Comparison of ENCODE assay signal across 2 cellular contexts in the genomic region with DNA sequence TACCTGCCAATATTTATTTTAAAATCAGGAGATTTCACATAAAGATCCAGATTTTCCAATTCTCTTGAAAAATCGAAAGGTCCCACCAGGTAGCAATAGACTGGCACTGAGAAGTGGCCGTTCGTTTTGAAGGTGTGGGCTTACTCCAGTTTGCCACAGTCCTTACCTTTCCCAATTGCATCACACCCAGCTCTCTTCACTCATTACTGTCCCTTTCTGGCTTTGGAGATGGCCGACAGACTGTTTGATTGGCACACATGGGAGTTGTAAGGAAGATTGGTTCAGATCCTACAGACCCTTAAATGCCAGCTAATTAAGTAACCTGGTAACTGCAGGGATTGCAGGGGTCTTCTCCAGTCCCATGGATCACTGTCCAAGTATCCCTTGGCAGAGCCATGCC.
A peak's percentile ranks its signal among the peaks of the same experiment; 100 is the strongest.
TF ChIP-seq lines count a peak whose summit lies in the region.

No MANE protein-coding gene starts in this region.

TF ChIP-seq in HEK293, 187 proteins besides CTCF, POLR2A, EP300 and RAD21 (continued from another document):
- TF ChIP-seq ZNF560 (tag by site-specific recombination; IDR thresholded peaks at IDR 0.05; ENCODE audit: borderline replicate concordance) (no peak), ZBTB21 (tag by site-specific recombination; IDR thresholded peaks at IDR 0.05) (no peak), ZNF776 (tag by site-specific recombination; IDR thresholded peaks at IDR 0.05; ENCODE audit: borderline replicate concordance) (no peak), TRIM28 (IDR thresholded peaks at IDR 0.05; ENCODE audit: borderline replicate concordance, low read length) (peak; percentile 73; the same call in 1 of the 2 replicates), ZNF221 (tag by site-specific recombination; IDR thresholded peaks at IDR 0.05; ENCODE audit: borderline replicate concordance) (no peak), SP2 (tag by site-specific recombination; IDR thresholded peaks at IDR 0.05) (no peak), ZNF677 (tag by site-specific recombination; IDR thresholded peaks at IDR 0.05) (no peak), ZNF140 (tag by site-specific recombination; IDR thresholded peaks at IDR 0.05) (peak; percentile 32; the same call in 1 of the 2 replicates)
- TF ChIP-seq, protein P1, sequence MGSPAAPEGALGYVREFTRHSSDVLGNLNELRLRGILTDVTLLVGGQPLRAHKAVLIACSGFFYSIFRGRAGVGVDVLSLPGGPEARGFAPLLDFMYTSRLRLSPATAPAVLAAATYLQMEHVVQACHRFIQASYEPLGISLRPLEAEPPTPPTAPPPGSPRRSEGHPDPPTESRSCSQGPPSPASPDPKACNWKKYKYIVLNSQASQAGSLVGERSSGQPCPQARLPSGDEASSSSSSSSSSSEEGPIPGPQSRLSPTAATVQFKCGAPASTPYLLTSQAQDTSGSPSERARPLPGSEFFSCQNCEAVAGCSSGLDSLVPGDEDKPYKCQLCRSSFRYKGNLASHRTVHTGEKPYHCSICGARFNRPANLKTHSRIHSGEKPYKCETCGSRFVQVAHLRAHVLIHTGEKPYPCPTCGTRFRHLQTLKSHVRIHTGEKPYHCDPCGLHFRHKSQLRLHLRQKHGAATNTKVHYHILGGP (tag by site-specific recombination; IDR thresholded peaks at IDR 0.05), result no peak
TF ChIP-seq in HEK293: peak in this region for 3.

TF ChIP-seq in K562, 482 proteins besides CTCF, POLR2A, EP300 and RAD21 (continued from another document and continues in another):
- TF ChIP-seq, protein P2, sequence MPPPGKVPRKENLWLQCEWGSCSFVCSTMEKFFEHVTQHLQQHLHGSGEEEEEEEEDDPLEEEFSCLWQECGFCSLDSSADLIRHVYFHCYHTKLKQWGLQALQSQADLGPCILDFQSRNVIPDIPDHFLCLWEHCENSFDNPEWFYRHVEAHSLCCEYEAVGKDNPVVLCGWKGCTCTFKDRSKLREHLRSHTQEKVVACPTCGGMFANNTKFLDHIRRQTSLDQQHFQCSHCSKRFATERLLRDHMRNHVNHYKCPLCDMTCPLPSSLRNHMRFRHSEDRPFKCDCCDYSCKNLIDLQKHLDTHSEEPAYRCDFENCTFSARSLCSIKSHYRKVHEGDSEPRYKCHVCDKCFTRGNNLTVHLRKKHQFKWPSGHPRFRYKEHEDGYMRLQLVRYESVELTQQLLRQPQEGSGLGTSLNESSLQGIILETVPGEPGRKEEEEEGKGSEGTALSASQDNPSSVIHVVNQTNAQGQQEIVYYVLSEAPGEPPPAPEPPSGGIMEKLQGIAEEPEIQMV (tag; conservative IDR thresholded peaks at IDR 0.05; ENCODE audit: low read depth), result no peak
- no peak for TF ChIP-seq ZNF3 (CRISPR knock-in tag; IDR thresholded peaks at IDR 0.05)
- TF ChIP-seq, protein P3, sequence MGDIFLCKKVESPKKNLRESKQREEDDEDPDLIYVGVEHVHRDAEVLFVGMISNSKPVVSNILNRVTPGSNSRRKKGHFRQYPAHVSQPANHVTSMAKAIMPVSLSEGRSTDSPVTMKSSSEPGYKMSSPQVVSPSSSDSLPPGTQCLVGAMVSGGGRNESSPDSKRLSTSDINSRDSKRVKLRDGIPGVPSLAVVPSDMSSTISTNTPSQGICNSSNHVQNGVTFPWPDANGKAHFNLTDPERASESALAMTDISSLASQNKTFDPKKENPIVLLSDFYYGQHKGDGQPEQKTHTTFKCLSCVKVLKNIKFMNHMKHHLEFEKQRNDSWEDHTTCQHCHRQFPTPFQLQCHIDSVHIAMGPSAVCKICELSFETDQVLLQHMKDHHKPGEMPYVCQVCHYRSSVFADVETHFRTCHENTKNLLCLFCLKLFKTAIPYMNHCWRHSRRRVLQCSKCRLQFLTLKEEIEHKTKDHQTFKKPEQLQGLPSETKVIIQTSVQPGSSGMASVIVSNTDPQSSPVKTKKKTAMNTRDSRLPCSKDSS (IDR thresholded peaks at IDR 0.05; ENCODE audit: low read depth, partially characterized antibody), result peak; percentile 69
- TF ChIP-seq, protein P4, sequence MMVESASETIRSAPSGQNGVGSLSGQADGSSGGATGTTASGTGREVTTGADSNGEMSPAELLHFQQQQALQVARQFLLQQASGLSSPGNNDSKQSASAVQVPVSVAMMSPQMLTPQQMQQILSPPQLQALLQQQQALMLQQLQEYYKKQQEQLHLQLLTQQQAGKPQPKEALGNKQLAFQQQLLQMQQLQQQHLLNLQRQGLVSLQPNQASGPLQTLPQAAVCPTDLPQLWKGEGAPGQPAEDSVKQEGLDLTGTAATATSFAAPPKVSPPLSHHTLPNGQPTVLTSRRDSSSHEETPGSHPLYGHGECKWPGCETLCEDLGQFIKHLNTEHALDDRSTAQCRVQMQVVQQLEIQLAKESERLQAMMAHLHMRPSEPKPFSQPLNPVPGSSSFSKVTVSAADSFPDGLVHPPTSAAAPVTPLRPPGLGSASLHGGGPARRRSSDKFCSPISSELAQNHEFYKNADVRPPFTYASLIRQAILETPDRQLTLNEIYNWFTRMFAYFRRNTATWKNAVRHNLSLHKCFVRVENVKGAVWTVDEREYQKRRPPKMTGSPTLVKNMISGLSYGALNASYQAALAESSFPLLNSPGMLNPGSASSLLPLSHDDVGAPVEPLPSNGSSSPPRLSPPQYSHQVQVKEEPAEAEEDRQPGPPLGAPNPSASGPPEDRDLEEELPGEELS (CRISPR knock-in tag; IDR thresholded peaks at IDR 0.05; ENCODE audit: borderline replicate concordance), result no peak
- TF ChIP-seq CBX3 (IDR thresholded peaks at IDR 0.05; ENCODE audit: borderline replicate concordance in 1 of 2, low read length in 2 of 2), result peak in 1 of 2 experiments; percentile 100; a peak in 2 of 3 replicates
- no peak for TF ChIP-seq SIX5 (IDR thresholded peaks at IDR 0.05; ENCODE audit: borderline replicate concordance in 1 of 2, insufficient read depth in 1 of 2, low read depth in 1 of 2, low read length in 2 of 2)
- TF ChIP-seq, protein P5, sequence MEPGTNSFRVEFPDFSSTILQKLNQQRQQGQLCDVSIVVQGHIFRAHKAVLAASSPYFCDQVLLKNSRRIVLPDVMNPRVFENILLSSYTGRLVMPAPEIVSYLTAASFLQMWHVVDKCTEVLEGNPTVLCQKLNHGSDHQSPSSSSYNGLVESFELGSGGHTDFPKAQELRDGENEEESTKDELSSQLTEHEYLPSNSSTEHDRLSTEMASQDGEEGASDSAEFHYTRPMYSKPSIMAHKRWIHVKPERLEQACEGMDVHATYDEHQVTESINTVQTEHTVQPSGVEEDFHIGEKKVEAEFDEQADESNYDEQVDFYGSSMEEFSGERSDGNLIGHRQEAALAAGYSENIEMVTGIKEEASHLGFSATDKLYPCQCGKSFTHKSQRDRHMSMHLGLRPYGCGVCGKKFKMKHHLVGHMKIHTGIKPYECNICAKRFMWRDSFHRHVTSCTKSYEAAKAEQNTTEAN (CRISPR knock-in tag; IDR thresholded peaks at IDR 0.05), result no peak
- TF ChIP-seq NFE2 (IDR thresholded peaks at IDR 0.05; ENCODE audit: low read depth), result no peak
- peak; percentile 74 to 84 for TF ChIP-seq TRIM24 (IDR thresholded peaks at IDR 0.05)
- TF ChIP-seq TAF1 (IDR thresholded peaks at IDR 0.05; ENCODE audit: control insufficient read depth, extremely low read depth, insufficient read depth, low read length, severe bottlenecking), result no peak
- TF ChIP-seq CBX5 (IDR thresholded peaks at IDR 0.05; ENCODE audit: borderline replicate concordance, low read depth), result peak; percentile 98
- TF ChIP-seq TRIM28 (IDR thresholded peaks at IDR 0.05), result peak; percentile 95
- no peak for TF ChIP-seq ZKSCAN8 (CRISPR knock-in tag; IDR thresholded peaks at IDR 0.05)
- TF ChIP-seq TARDBP (IDR thresholded peaks at IDR 0.05), result no peak
- TF ChIP-seq ZNF23 (CRISPR knock-in tag; IDR thresholded peaks at IDR 0.05), result no peak
- no peak for TF ChIP-seq SOX6 (IDR thresholded peaks at IDR 0.05)
- peak; percentile 91; the same call in 1 of the 2 replicates for TF ChIP-seq CBX1 (IDR thresholded peaks at IDR 0.05; ENCODE audit: low read depth)
- TF ChIP-seq NR3C1 (CRISPR knock-in tag; IDR thresholded peaks at IDR 0.05), result no peak
- no peak for TF ChIP-seq CEBPG (CRISPR knock-in tag; IDR thresholded peaks at IDR 0.05)
- peak; percentile 23 to 40; a peak in 1 of 4 replicates for TF ChIP-seq CEBPG (tag; conservative IDR thresholded peaks at IDR 0.05 in 1 of 2, IDR thresholded peaks at IDR 0.05 in 1 of 2)
- TF ChIP-seq XRCC5 (IDR thresholded peaks at IDR 0.05; ENCODE audit: low read depth, low read length), result 0 out of 2 replicates have a peak, but pooled peaks have one; percentile 27
- TF ChIP-seq, protein P6, sequence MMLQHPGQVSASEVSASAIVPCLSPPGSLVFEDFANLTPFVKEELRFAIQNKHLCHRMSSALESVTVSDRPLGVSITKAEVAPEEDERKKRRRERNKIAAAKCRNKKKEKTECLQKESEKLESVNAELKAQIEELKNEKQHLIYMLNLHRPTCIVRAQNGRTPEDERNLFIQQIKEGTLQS (IDR thresholded peaks at IDR 0.05), result peak; percentile 17; the same call in 1 of the 2 replicates
- TF ChIP-seq, protein P6 (CRISPR knock-in tag; conservative IDR thresholded peaks at IDR 0.05), result no peak
- TF ChIP-seq, protein P7, sequence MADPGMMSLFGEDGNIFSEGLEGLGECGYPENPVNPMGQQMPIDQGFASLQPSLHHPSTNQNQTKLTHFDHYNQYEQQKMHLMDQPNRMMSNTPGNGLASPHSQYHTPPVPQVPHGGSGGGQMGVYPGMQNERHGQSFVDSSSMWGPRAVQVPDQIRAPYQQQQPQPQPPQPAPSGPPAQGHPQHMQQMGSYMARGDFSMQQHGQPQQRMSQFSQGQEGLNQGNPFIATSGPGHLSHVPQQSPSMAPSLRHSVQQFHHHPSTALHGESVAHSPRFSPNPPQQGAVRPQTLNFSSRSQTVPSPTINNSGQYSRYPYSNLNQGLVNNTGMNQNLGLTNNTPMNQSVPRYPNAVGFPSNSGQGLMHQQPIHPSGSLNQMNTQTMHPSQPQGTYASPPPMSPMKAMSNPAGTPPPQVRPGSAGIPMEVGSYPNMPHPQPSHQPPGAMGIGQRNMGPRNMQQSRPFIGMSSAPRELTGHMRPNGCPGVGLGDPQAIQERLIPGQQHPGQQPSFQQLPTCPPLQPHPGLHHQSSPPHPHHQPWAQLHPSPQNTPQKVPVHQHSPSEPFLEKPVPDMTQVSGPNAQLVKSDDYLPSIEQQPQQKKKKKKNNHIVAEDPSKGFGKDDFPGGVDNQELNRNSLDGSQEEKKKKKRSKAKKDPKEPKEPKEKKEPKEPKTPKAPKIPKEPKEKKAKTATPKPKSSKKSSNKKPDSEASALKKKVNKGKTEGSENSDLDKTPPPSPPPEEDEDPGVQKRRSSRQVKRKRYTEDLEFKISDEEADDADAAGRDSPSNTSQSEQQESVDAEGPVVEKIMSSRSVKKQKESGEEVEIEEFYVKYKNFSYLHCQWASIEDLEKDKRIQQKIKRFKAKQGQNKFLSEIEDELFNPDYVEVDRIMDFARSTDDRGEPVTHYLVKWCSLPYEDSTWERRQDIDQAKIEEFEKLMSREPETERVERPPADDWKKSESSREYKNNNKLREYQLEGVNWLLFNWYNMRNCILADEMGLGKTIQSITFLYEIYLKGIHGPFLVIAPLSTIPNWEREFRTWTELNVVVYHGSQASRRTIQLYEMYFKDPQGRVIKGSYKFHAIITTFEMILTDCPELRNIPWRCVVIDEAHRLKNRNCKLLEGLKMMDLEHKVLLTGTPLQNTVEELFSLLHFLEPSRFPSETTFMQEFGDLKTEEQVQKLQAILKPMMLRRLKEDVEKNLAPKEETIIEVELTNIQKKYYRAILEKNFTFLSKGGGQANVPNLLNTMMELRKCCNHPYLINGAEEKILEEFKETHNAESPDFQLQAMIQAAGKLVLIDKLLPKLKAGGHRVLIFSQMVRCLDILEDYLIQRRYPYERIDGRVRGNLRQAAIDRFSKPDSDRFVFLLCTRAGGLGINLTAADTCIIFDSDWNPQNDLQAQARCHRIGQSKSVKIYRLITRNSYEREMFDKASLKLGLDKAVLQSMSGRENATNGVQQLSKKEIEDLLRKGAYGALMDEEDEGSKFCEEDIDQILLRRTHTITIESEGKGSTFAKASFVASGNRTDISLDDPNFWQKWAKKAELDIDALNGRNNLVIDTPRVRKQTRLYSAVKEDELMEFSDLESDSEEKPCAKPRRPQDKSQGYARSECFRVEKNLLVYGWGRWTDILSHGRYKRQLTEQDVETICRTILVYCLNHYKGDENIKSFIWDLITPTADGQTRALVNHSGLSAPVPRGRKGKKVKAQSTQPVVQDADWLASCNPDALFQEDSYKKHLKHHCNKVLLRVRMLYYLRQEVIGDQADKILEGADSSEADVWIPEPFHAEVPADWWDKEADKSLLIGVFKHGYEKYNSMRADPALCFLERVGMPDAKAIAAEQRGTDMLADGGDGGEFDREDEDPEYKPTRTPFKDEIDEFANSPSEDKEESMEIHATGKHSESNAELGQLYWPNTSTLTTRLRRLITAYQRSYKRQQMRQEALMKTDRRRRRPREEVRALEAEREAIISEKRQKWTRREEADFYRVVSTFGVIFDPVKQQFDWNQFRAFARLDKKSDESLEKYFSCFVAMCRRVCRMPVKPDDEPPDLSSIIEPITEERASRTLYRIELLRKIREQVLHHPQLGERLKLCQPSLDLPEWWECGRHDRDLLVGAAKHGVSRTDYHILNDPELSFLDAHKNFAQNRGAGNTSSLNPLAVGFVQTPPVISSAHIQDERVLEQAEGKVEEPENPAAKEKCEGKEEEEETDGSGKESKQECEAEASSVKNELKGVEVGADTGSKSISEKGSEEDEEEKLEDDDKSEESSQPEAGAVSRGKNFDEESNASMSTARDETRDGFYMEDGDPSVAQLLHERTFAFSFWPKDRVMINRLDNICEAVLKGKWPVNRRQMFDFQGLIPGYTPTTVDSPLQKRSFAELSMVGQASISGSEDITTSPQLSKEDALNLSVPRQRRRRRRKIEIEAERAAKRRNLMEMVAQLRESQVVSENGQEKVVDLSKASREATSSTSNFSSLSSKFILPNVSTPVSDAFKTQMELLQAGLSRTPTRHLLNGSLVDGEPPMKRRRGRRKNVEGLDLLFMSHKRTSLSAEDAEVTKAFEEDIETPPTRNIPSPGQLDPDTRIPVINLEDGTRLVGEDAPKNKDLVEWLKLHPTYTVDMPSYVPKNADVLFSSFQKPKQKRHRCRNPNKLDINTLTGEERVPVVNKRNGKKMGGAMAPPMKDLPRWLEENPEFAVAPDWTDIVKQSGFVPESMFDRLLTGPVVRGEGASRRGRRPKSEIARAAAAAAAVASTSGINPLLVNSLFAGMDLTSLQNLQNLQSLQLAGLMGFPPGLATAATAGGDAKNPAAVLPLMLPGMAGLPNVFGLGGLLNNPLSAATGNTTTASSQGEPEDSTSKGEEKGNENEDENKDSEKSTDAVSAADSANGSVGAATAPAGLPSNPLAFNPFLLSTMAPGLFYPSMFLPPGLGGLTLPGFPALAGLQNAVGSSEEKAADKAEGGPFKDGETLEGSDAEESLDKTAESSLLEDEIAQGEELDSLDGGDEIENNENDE (IDR thresholded peaks at IDR 0.05; ENCODE audit: low read depth, low read length), result no peak
- TF ChIP-seq, protein P8, sequence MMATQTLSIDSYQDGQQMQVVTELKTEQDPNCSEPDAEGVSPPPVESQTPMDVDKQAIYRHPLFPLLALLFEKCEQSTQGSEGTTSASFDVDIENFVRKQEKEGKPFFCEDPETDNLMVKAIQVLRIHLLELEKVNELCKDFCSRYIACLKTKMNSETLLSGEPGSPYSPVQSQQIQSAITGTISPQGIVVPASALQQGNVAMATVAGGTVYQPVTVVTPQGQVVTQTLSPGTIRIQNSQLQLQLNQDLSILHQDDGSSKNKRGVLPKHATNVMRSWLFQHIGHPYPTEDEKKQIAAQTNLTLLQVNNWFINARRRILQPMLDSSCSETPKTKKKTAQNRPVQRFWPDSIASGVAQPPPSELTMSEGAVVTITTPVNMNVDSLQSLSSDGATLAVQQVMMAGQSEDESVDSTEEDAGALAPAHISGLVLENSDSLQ (IDR thresholded peaks at IDR 0.05), result 0 out of 2 replicates have a peak, but pooled peaks have one; percentile 19
- no peak for TF ChIP-seq ELF2 (CRISPR knock-in tag; IDR thresholded peaks at IDR 0.05)
- no peak for TF ChIP-seq RBFOX2 (IDR thresholded peaks at IDR 0.05; ENCODE audit: low read depth, low read length)
- TF ChIP-seq HDAC1 (IDR thresholded peaks at IDR 0.05), result peak in 1 of 2 experiments; percentile 89; a peak in 2 of 4 replicates
- TF ChIP-seq YBX1 (IDR thresholded peaks at IDR 0.05), result no peak
- no peak for TF ChIP-seq NR2C1 (IDR thresholded peaks at IDR 0.05)
- TF ChIP-seq NR2C1 (tag; IDR thresholded peaks at IDR 0.05), result no peak
- peak; percentile 70 for TF ChIP-seq CEBPB (tag; IDR thresholded peaks at IDR 0.05)
